Comparison of ENCODE assay signal across 8 cellular contexts in the genomic region with DNA sequence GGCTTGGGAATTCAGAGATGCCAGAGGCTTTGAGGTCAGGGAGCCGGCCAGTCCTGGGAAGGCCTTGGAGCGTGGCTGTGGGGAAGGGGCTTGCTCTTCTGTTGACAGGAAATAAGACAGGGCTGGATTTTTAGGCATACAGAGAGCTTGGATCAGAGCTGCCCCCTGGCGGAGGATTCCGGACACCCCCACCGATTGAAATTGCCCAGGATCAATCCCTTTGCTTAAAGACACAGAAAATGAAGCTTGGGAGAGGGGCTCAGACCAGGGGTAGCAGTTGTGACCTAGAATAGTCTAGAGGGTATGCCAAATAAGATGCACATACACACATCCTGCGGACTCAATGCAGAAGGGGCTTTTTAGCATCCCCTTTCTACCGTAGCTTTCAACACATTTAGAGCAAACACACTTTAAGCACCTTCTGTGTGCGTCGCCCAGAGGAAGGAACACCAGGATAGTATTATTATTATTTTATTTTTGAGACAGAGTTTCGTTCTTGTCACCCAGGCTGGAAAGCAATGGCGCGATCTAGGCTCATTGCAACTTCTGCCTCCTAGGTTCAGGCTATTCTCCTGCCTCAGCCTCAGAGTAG. TPM values are rescaled to one million over a fixed set of nuclear protein-coding genes. Genes with fewer than 3 reads are reported as not detected.
DNase-seq lines count a peak whose midpoint lies in the region; ATAC-seq lines count a peak whose summit lies in the region.

No MANE protein-coding gene starts in this region.

- H3K9me3 Mint-ChIP-seq in stimulated activated naive CD8-positive, alpha-beta T cell treated with anti-CD3 and anti-CD28 coated beads, Interleukin-15, amount 100 ng/mL, for 72 hours: no peaks in the 10 kb centered on the region

- peak overlapping the region in 1 of 2 donors; percentile 72 for H3K27ac Mint-ChIP-seq in stimulated activated naive CD8-positive, alpha-beta T cell treated with anti-CD3 and anti-CD28 coated beads, Interleukin-15, amount 100 ng/mL, for 72 hours

- H3K4me3 Mint-ChIP-seq in stimulated activated naive CD8-positive, alpha-beta T cell treated with anti-CD3 and anti-CD28 coated beads, Interleukin-15, amount 100 ng/mL, for 72 hours: peak overlapping the region; percentile 83 to 87

- DNase-seq in NCI-H510A treated with DMSO at 0.1 percent for 48 hours (lab: John Stamatoyannopoulos, UW) (peak; percentile 43), NCI-H510A (lab: John Stamatoyannopoulos, UW) (no peak), NCI-H2171 (lab: John Stamatoyannopoulos, UW) (peak; percentile 71), cerebellum (ENCODE audit: low spot score) (peak; percentile 42), myocyte (ENCODE audit: low read depth) (peak; percentile 54)
- peak; percentile 48 for DNase-seq in activated CD4-positive, alpha-beta T cell treated with anti-CD3 and anti-CD28 coated beads for 1 hour
- peak; percentile 64 to 70 for DNase-seq in stimulated activated naive CD8-positive, alpha-beta T cell treated with anti-CD3 and anti-CD28 coated beads, Interleukin-15, amount 100 ng/mL, for 72 hours

- H3K4me1 Mint-ChIP-seq in stimulated activated naive CD8-positive, alpha-beta T cell treated with anti-CD3 and anti-CD28 coated beads, Interleukin-15, amount 100 ng/mL, for 72 hours: peaks cover 53% of the 10 kb centered on the region

- ATAC-seq in stimulated activated naive CD8-positive, alpha-beta T cell treated with anti-CD3 and anti-CD28 coated beads, Interleukin-15, amount 100 ng/mL, for 72 hours: no peak
- ATAC-seq in GM18511 (IDR thresholded peaks at IDR 0.05; ENCODE audit: unreplicated experiment): no peak

- H3K27me3 Mint-ChIP-seq in stimulated activated naive CD8-positive, alpha-beta T cell treated with anti-CD3 and anti-CD28 coated beads, Interleukin-15, amount 100 ng/mL, for 72 hours: peaks cover 37% of the 10 kb centered on the region

RNA-seq across cellular contexts. Expression of a gene that starts 1.7 kb away (rescaled TPM):
- 14.6 TPM for total RNA-seq in cerebellum
- total RNA-seq in myocyte: 30.9 and 35.9 TPM in 2 replicates
- polyA plus RNA-seq in myocyte (2012): 62.9 TPM

RNA-seq across cellular contexts. Expression of a gene that starts 3.4 kb away (rescaled TPM):
- total RNA-seq in cerebellum: not detected
- total RNA-seq in myocyte: not detected in 2 replicates
- 0.34 TPM for polyA plus RNA-seq in myocyte (2012)

RNA-seq across cellular contexts. Expression of a gene that starts 17.7 kb away (rescaled TPM):
- total RNA-seq in cerebellum: 14.5 TPM
- total RNA-seq in myocyte: 14.3 and 17.4 TPM in 2 replicates
- polyA plus RNA-seq in myocyte (2012): 17.6 TPM

RNA-seq across cellular contexts. Expression of a gene that starts 41.2 kb away (rescaled TPM):
- not detected for total RNA-seq in cerebellum
- not detected in 2 replicates for total RNA-seq in myocyte
- polyA plus RNA-seq in myocyte (2012): 0.13 TPM
